Comparison of ENCODE assay signal across 8 cellular contexts in genomic region chr2:26068602-26069298, GRCh38. TPM values are rescaled to one million over a fixed set of nuclear protein-coding genes. Genes with fewer than 3 reads are reported as not detected.
DNase-seq lines count a peak whose midpoint lies in the region; ATAC-seq, FAIRE-seq and TF ChIP-seq lines count a peak whose summit lies in the region.

No MANE protein-coding gene starts in this region.

- no peak for TF ChIP-seq CTCF in astrocyte (IDR thresholded peaks at IDR 0.05; ENCODE audit: insufficient read depth, low read depth, low read length)

- no peaks in the 10 kb centered on the region for H3K9me3 ChIP-seq in BLaER1
- no peaks in the 10 kb centered on the region for H3K9me3 ChIP-seq in astrocyte (ENCODE audit: insufficient read depth, low read depth, low read length)

- peak; percentile 95 for FAIRE-seq in RCC 7860 (lab: Jason Lieb, UNC)
- peak; percentile 93 for FAIRE-seq in astrocyte (lab: Jason Lieb, UNC)

- peaks cover 31% of the 10 kb centered on the region for H3K4me1 ChIP-seq in BLaER1
- H3K4me1 ChIP-seq in astrocyte (ENCODE audit: insufficient read depth, low read length) = peaks cover 12% of the 10 kb centered on the region

- H3K27ac Mint-ChIP-seq in astrocyte (ENCODE audit: unreplicated experiment) = peak overlapping the region; percentile 94

- H3K36me3 ChIP-seq in BLaER1 = peaks cover 36% of the 10 kb centered on the region
- no peaks in the 10 kb centered on the region for H3K36me3 ChIP-seq in astrocyte (ENCODE audit: insufficient read depth, low read length)

- H3K9ac ChIP-seq in BLaER1 (no peak overlapping the region), astrocyte (ENCODE audit: low read length) (peak overlapping the region; percentile 24)

- peaks cover 12% of the 10 kb centered on the region for H3K36me3 Mint-ChIP-seq in astrocyte (ENCODE audit: low read depth, unreplicated experiment)

- DNase-seq in RCC 7860 (ENCODE audit: low spot score) (peak; percentile 74), astrocyte (ENCODE audit: low read depth) (peak; percentile 91), lung microvascular endothelial cell (ENCODE audit: low read depth in 2 of 2) (peak; percentile 58 to 88), NCI-H526 (lab: John Stamatoyannopoulos, UW) (no peak), T-helper 9 cell (no peak)

- H3K4me2 ChIP-seq in BLaER1 (peak overlapping the region; percentile 33; the same call in 1 of the 2 replicates), astrocyte (ENCODE audit: low read length) (peak overlapping the region; percentile 70)

- no peak overlapping the region for H2AFZ ChIP-seq in astrocyte (ENCODE audit: low read depth, low read length)

- H3K79me2 ChIP-seq in astrocyte (ENCODE audit: insufficient read depth, low read length) = peaks cover 96% of the 10 kb centered on the region

- peaks cover 2% of the 10 kb centered on the region for H3K9me3 Mint-ChIP-seq in astrocyte (ENCODE audit: unreplicated experiment)

- ATAC-seq in GM18907 (IDR thresholded peaks at IDR 0.05; ENCODE audit: unreplicated experiment) (peak; percentile 73), HG03066 (IDR thresholded peaks at IDR 0.05; ENCODE audit: low read depth, unreplicated experiment) (peak; percentile 83)

- H3K27me3 ChIP-seq in BLaER1 (no peaks in the 10 kb centered on the region), astrocyte (ENCODE audit: insufficient read depth, low read length) (no peaks in the 10 kb centered on the region)

- peak overlapping the region; percentile 17 for H3K4me3 Mint-ChIP-seq in astrocyte (ENCODE audit: unreplicated experiment)

- no peaks in the 10 kb centered on the region for H3K27me3 Mint-ChIP-seq in astrocyte (ENCODE audit: low read depth, unreplicated experiment)

- no peak overlapping the region for H3K4me3 ChIP-seq in BLaER1
- peak overlapping the region; percentile 15 for H3K4me3 ChIP-seq in astrocyte (ENCODE audit: insufficient read depth, low read depth, low read length)

- H4K20me1 ChIP-seq in BLaER1 (peaks cover 97% of the 10 kb centered on the region), astrocyte (ENCODE audit: insufficient read depth, low read length) (peaks cover 62% of the 10 kb centered on the region)

- H3K4me1 Mint-ChIP-seq in astrocyte (ENCODE audit: low read depth, unreplicated experiment) = peaks cover 28% of the 10 kb centered on the region

- H3K27ac ChIP-seq in BLaER1 (no peak overlapping the region), astrocyte (ENCODE audit: low read depth, low read length) (peak overlapping the region; percentile 76)

RNA-seq across cellular contexts. Expression of gene RAB10, which starts 34.9 kb away (rescaled TPM):
- total RNA-seq in astrocyte (174 and 192 TPM in 2 replicates), lung microvascular endothelial cell (39.2 and 47.0 TPM in 2 replicates)

Comparison
In these comparisons a context has a peak if more than half of its experiments do, and no peak if none do; other contexts are left out.
1. DNase-seq: peak in RCC 7860 (single experiment), astrocyte (single experiment) and lung microvascular endothelial cell (2 of 2); none in NCI-H526 (0 of 2) and T-helper 9 cell (single experiment).